Comparison of ENCODE assay signal across 10 cellular contexts in genomic region chr11:3001496-3001895, GRCh38. TPM values are rescaled to one million over a fixed set of nuclear protein-coding genes. Genes with fewer than 3 reads are reported as not detected.
DNase-seq lines count a peak whose midpoint lies in the region; ATAC-seq and TF ChIP-seq lines count a peak whose summit lies in the region.
"Had no signal": no experiment of that assay in that cellular context is flagged by ENCODE, and none has a peak within 500 bp of the region (broad histone marks: within the 10 kb centered on the region; RNA-seq: fewer than 3 reads in every experiment).

No MANE protein-coding gene starts in this region.

- DNase-seq in MG63 (peak; percentile 82), right cardiac atrium (peak; percentile 38 to 84 (median 83)), substantia nigra (lab: John Stamatoyannopoulos, UW) (peak in 45 of 49 donors; percentile 28 to 87 (median 70)), natural killer cell (no peak), cortex of kidney (lab: John Stamatoyannopoulos, UW) (no peak), glomerular visceral epithelial cell (ENCODE audit: extremely low spot score) (no peak)
- DNase-seq: H9; stimulated activated CD8-positive, alpha-beta memory T cell treated with anti-CD3 and anti-CD28 coated beads, Interleukin-4, amount 100 ng/mL, for 48 hours; T-helper 17 cell had no signal

- H3K4me3 Mint-ChIP-seq in natural killer cell, result no peak overlapping the region
- H3K4me3 Mint-ChIP-seq: H9, T-helper 17 cell had no signal

- H3K4me1 ChIP-seq in right cardiac atrium (ENCODE audit: control insufficient read depth, insufficient read depth, low read length), result no peaks in the 10 kb centered on the region

- H3K4me1 Mint-ChIP-seq in natural killer cell, result no peaks in the 10 kb centered on the region

- no peak for TF ChIP-seq CTCF in natural killer cell (IDR thresholded peaks at IDR 0.05)

- no peaks in the 10 kb centered on the region for H3K27me3 Mint-ChIP-seq in natural killer cell (ENCODE audit: low read depth in 2 of 2)
- H3K27me3 Mint-ChIP-seq: T-helper 17 cell had no signal

- H3K9me3 ChIP-seq in MG63, result no peaks in the 10 kb centered on the region
- H3K9me3 ChIP-seq in right cardiac atrium (ENCODE audit: control insufficient read depth, low read length), result no peaks in the 10 kb centered on the region

- H3K27me3 ChIP-seq in MG63, result no peaks in the 10 kb centered on the region
- H3K27me3 ChIP-seq in right cardiac atrium (ENCODE audit: control insufficient read depth, insufficient read depth), result no peaks in the 10 kb centered on the region

- no peaks in the 10 kb centered on the region for H3K36me3 Mint-ChIP-seq in natural killer cell

- no peak overlapping the region for H3K4me3 ChIP-seq in MG63
- H3K4me3 ChIP-seq in right cardiac atrium (ENCODE audit: low read length), result no peak overlapping the region

- peak overlapping the region in 1 of 2 donors; percentile 68 for H3K27ac Mint-ChIP-seq in natural killer cell
- H3K27ac Mint-ChIP-seq: T-helper 17 cell had no signal

- H3K9me3 Mint-ChIP-seq in natural killer cell, result no peaks in the 10 kb centered on the region
- H3K9me3 Mint-ChIP-seq: H9 had no signal

- peaks cover 26% of the 10 kb centered on the region for H3K36me3 ChIP-seq in MG63

- WGBS in right cardiac atrium, result 65% methylated on average over 6 of the region's 6 CpGs

- ATAC-seq in right cardiac atrium (peak; percentile 44 to 57), natural killer cell (no peak)
- ATAC-seq: T-helper 17 cell had no signal

- intact Hi-C loops in right cardiac atrium (cut with DNase I) (no loop called here), natural killer cell (cut with micrococcal nuclease) (no loop called here)

- H3K27ac ChIP-seq in angular gyrus (ENCODE audit: low read depth, low read length) (peak overlapping the region; percentile 99), right cardiac atrium (ENCODE audit: low read length) (peak overlapping the region; percentile 49), substantia nigra (ENCODE audit: low read depth, low read length, poor library complexity, severe bottlenecking) (peak overlapping the region; percentile 99)

RNA-seq across cellular contexts. Expression of gene NAP1L4, which starts 9.4 kb away (rescaled TPM):
- total RNA-seq in MG63 (2014; rRNA removed; shearing (Covaris generic); ENCODE audit: low replicate concordance), result 98.0 and 116 TPM in 2 replicates
- total RNA-seq in right cardiac atrium (100 to 1,000 TPM; 147 to 188 (median 159) TPM), natural killer cell (100 to 1,000 TPM; 219 to 244 (median 237) TPM)
- polyA plus RNA-seq in right cardiac atrium, result 132 TPM

RNA-seq across cellular contexts. Expression of gene CARS1, which starts 55.7 kb away (rescaled TPM):
- 48.5 and 57.2 TPM in 2 replicates for total RNA-seq in MG63 (2014; rRNA removed; shearing (Covaris generic); ENCODE audit: low replicate concordance)
- total RNA-seq in right cardiac atrium, result 10 to 100 TPM; 14.4 to 18.8 (median 16.5) TPM
- 10.8 TPM for polyA plus RNA-seq in right cardiac atrium
- total RNA-seq in natural killer cell, result 10 to 100 TPM; 47.9 to 51.3 (median 50.3) TPM

Comparison
In these comparisons a context has a peak if more than half of its experiments do, and no peak if none do; other contexts are left out.
1. DNase-seq: peak in MG63 (single experiment), right cardiac atrium (3 of 3) and substantia nigra (45 of 49); none in natural killer cell (single experiment), cortex of kidney (single experiment) and glomerular visceral epithelial cell (single experiment).
2. H3K27ac ChIP-seq: peak in every context shown above with its lines; median percentile 99 in angular gyrus; 99 in substantia nigra; 49 in right cardiac atrium.
3. ATAC-seq: peak in right cardiac atrium (2 of 2); none in natural killer cell (0 of 3).